13 cellular contexts compared by ENCODE assay signal in the genomic region with DNA sequence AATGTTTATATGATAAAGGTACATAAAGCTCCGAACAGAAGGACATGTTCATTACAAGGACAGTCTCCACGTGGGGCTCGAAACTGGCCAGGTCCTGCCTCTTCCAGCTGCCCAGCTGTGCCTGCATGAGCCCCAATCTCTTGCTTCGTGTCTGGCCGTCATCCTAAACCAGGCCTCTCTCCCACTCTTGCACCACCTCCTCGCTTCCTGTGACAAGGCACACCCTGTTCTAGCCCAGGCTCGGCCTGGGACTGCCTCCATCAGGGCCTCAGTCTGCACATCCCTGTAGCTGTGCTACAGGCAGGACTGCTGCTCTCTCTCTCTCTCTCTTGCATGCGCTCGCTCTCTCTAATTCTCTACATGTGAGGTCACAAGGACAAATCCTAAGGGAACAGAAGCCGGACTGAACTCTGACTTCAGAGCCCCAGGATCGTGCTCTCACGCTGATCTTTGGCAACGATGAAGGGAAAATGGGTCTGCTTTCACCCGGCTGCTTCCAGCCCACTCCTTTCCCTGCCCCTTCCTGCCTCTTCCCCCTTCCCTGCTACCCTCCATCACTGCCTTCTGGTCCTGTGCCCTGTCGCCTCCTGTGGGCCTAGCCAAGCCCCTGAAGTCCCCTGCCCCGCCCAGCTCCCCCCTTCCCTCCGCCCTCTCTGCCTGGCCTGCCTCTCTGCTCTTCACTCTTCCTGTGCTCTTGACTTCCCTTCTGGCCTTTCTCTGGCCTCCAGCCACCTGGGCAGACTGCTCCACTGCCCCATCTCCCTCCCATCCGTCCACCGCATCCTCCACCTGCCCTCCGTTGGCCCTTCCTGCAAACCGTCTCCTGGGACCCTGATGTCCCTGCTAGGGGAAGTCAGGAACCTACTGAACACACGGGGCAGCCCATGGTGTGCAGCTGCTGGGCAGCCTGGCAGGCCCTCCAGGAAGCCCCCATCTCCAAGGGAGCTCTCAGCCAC. TPM values are rescaled to one million over a fixed set of nuclear protein-coding genes. Genes with fewer than 3 reads are reported as not detected.
DNase-seq lines count a peak whose midpoint lies in the region; ATAC-seq and TF ChIP-seq lines count a peak whose summit lies in the region.
"Had no signal": no experiment of that assay in that cellular context is flagged by ENCODE, and none has a peak within 500 bp of the region (broad histone marks: within the 10 kb centered on the region; RNA-seq: fewer than 3 reads in every experiment).

No MANE protein-coding gene starts in this region.

- H3K4me1 ChIP-seq in body of pancreas, result no peaks in the 10 kb centered on the region

- no peak overlapping the region for H3K27ac ChIP-seq in body of pancreas

- no peak overlapping the region for H3K4me3 Mint-ChIP-seq in stimulated activated naive CD8-positive, alpha-beta T cell treated with anti-CD3 and anti-CD28 coated beads, Interleukin-15, amount 100 ng/mL, for 72 hours

- H3K9me3 ChIP-seq in body of pancreas, result no peaks in the 10 kb centered on the region

- no peak for TF ChIP-seq POLR2A in body of pancreas (IDR thresholded peaks at IDR 0.05)

- intact Hi-C loops in body of pancreas (cut with DNase I), result no loop called here

- H3K4me1 Mint-ChIP-seq in stimulated activated naive CD8-positive, alpha-beta T cell treated with anti-CD3 and anti-CD28 coated beads, Interleukin-15, amount 100 ng/mL, for 72 hours, result peaks cover 63% of the 10 kb centered on the region

- no peak overlapping the region for H3K4me3 ChIP-seq in body of pancreas
- H3K4me3 ChIP-seq: GM12878 had no signal

- peaks cover 6% of the 10 kb centered on the region for H3K27me3 Mint-ChIP-seq in stimulated activated naive CD8-positive, alpha-beta T cell treated with anti-CD3 and anti-CD28 coated beads, Interleukin-15, amount 100 ng/mL, for 72 hours

- H3K27ac Mint-ChIP-seq in stimulated activated naive CD8-positive, alpha-beta T cell treated with anti-CD3 and anti-CD28 coated beads, Interleukin-15, amount 100 ng/mL, for 72 hours, result peak overlapping the region; percentile 4 to 77
- H3K27ac Mint-ChIP-seq: activated T-helper 2 cell treated with anti-CD3 and anti-CD28 coated beads, Interferon-gamma antibody, Interleukin-2, Interleukin-4, amounts not matched to agents 10 μg/mL and 5 μg/mL and 100 μg/mL, durations not matched to agents 14 hours and 24 hours and 36 hours had no signal

- no peaks in the 10 kb centered on the region for H3K27me3 ChIP-seq in body of pancreas

- TF ChIP-seq CTCF in body of pancreas (IDR thresholded peaks at IDR 0.05), result no peak

- 60 to 66% methylated on average over 22 of the region's 22 CpGs for WGBS in body of pancreas, 2 donors

- DNase-seq in Kasumi-1 (lab: John Stamatoyannopoulos, UW) (peak; percentile 3 to 23), body of pancreas (peak in 3 of 4 donors; percentile 28 to 45 (median 31)), iris pigment epithelial cell (ENCODE audit: low read depth) (peak; percentile 65), NCI-H2081 (lab: John Stamatoyannopoulos, UW) (no peak), RKO (ENCODE audit: low spot score) (no peak), 8988T (no peak)
- peak in 1 of 2 donors; percentile 7 for DNase-seq in stimulated activated naive CD8-positive, alpha-beta T cell treated with anti-CD3 and anti-CD28 coated beads, Interleukin-15, amount 100 ng/mL, for 72 hours
- DNase-seq: foreskin melanocyte had no signal

- peaks cover 12% of the 10 kb centered on the region in 2 donors for H3K9me3 Mint-ChIP-seq in stimulated activated naive CD8-positive, alpha-beta T cell treated with anti-CD3 and anti-CD28 coated beads, Interleukin-15, amount 100 ng/mL, for 72 hours

- H3K36me3 ChIP-seq in body of pancreas (replicated peaks in 1 of 2; ENCODE audit: insufficient read depth in 1 of 2, low read depth in 2 of 2), result no peaks in the 10 kb centered on the region

- peak; percentile 55 for ATAC-seq in body of pancreas
- no peak for ATAC-seq in stimulated activated naive CD8-positive, alpha-beta T cell treated with anti-CD3 and anti-CD28 coated beads, Interleukin-15, amount 100 ng/mL, for 72 hours
- ATAC-seq: GM12878, SK-N-SH treated with all-trans-retinoic acid at 6 μM for 48 hours had no signal

RNA-seq across cellular contexts. Expression of a gene that starts 7.8 kb away (rescaled TPM):
- total RNA-seq in body of pancreas, result not detected
- total RNA-seq: M059J, pulmonary artery endothelial cell had no signal

Comparison
In these comparisons a context has a peak if more than half of its experiments do, and no peak if none do; other contexts are left out.
1. DNase-seq: peak in Kasumi-1 (2 of 2), body of pancreas (3 of 4) and iris pigment epithelial cell (single experiment); none in NCI-H2081 (0 of 2), RKO (single experiment) and 8988T (single experiment).